In genomic region chr11:3840870-3841425, GRCh38 we compare ENCODE assay signal across 8 cellular contexts. TPM values are rescaled to one million over a fixed set of nuclear protein-coding genes. Genes with fewer than 3 reads are reported as not detected.
DNase-seq lines count a peak whose midpoint lies in the region; ATAC-seq and TF ChIP-seq lines count a peak whose summit lies in the region.

RHOG (minus strand) TSS chr11:3840959; CDS start chr11:3828138, 12,821 bp downstream.

- POLR2A ChIA-PET in activated CD8-positive, alpha-beta T cell treated with anti-CD3 and anti-CD28 coated beads for 36 hours (lab: Charles Lee): interaction anchor here (0.6 to 14.6 kb wide), 21 partner anchors 11 to 251 kb away, joined by 3 to 216 read pairs (median 3); partner anchors contain the start of genes PGAP2 and STIM1

- H3K27me3 Mint-ChIP-seq in activated CD8-positive, alpha-beta T cell treated with anti-CD3 and anti-CD28 coated beads for 36 hours: no peaks in the 10 kb centered on the region

- peaks cover 52% of the 10 kb centered on the region for H3K4me1 Mint-ChIP-seq in activated CD8-positive, alpha-beta T cell treated with anti-CD3 and anti-CD28 coated beads for 36 hours (ENCODE audit: low read depth)

- H3K36me3 Mint-ChIP-seq in activated CD8-positive, alpha-beta T cell treated with anti-CD3 and anti-CD28 coated beads for 36 hours (ENCODE audit: low read depth): peaks cover 29% of the 10 kb centered on the region

- H3K27me3 ChIP-seq in tibial artery: no peaks in the 10 kb centered on the region

- peak within 1 kb of the TSS; percentile 94 to 99 for H3K27ac ChIP-seq in tibial artery

- CTCF ChIA-PET in activated CD8-positive, alpha-beta T cell treated with anti-CD3 and anti-CD28 coated beads for 36 hours (lab: Charles Lee): interaction anchor here (0.7 to 26.5 kb wide), 20 partner anchors 8 to 258 kb away, joined by 3 to 775 read pairs (median 4); partner anchors contain the start of genes PGAP2 and STIM1

- peak within 1 kb of the TSS; percentile 94 for H3K27ac Mint-ChIP-seq in activated CD8-positive, alpha-beta T cell treated with anti-CD3 and anti-CD28 coated beads for 36 hours

- peaks cover 0 to 41% (median 16%) of the 10 kb centered on the region in 4 donors for H3K4me1 ChIP-seq in tibial artery

- TF ChIP-seq CTCF in AG10803 (conservative IDR thresholded peaks at IDR 0.05; ENCODE audit: low read length): no peak
- TF ChIP-seq CTCF in activated CD8-positive, alpha-beta T cell treated with anti-CD3 and anti-CD28 coated beads for 36 hours (IDR thresholded peaks at IDR 0.05): no peak
- no peak for TF ChIP-seq CTCF in tibial artery (IDR thresholded peaks at IDR 0.05)

- no peaks in the 10 kb centered on the region for H3K9me3 Mint-ChIP-seq in activated CD8-positive, alpha-beta T cell treated with anti-CD3 and anti-CD28 coated beads for 36 hours

- H3K9me3 ChIP-seq in tibial artery: no peaks in the 10 kb centered on the region

- ATAC-seq in GM18508 (IDR thresholded peaks at IDR 0.05; ENCODE audit: insufficient read depth, unreplicated experiment): peak; percentile 9
- peak; percentile 39 for ATAC-seq in HG02943 (IDR thresholded peaks at IDR 0.05; ENCODE audit: low read depth, unreplicated experiment)
- peak; percentile 86 for ATAC-seq in activated CD8-positive, alpha-beta T cell treated with anti-CD3 and anti-CD28 coated beads for 36 hours

- peak within 1 kb of the TSS; percentile 79 for H3K4me3 ChIP-seq in AG10803 (ENCODE audit: low read length)
- H3K4me3 ChIP-seq in tibial artery: peak within 1 kb of the TSS; percentile 96 to 99

- no peak for TF ChIP-seq POLR2A in erythroblast (IDR thresholded peaks at IDR 0.05; ENCODE audit: low read length)

- peak; percentile 83 for DNase-seq in AG10803 (ENCODE audit: low read depth)
- DNase-seq in NCI-H2227 (lab: John Stamatoyannopoulos, UW; ENCODE audit: unreplicated experiment): peak; percentile 82
- peak; percentile 99 for DNase-seq in activated CD8-positive, alpha-beta T cell treated with anti-CD3 and anti-CD28 coated beads for 36 hours
- peak; percentile 83 to 87 for DNase-seq in erythroblast (lab: John Stamatoyannopoulos, UW)
- peak; percentile 74 for DNase-seq in mucosa of gallbladder (ENCODE audit: low spot score)
- peak; percentile 79 to 91 for DNase-seq in tibial artery

- H3K36me3 ChIP-seq in tibial artery: no peaks in the 10 kb centered on the region

- peak within 1 kb of the TSS; percentile 87 for H3K4me3 Mint-ChIP-seq in activated CD8-positive, alpha-beta T cell treated with anti-CD3 and anti-CD28 coated beads for 36 hours

- intact Hi-C loops in activated CD8-positive, alpha-beta T cell treated with anti-CD3 and anti-CD28 coated beads for 36 hours (cut with micrococcal nuclease): loop anchor here (5.0 kb wide), 1 partner anchor 251 kb away; the partner anchor contains the start of gene RRM1
- intact Hi-C loops in tibial artery (cut with DNase I; ENCODE audit: low total_unique reads): loop anchor here (5.0 kb wide), 2 partner anchors 44 to 251 kb away; partner anchors contain the start of genes NUP98 and RRM1

RNA-seq across cellular contexts. Expression of gene RHOG, which starts in this region (rescaled TPM):
- total RNA-seq in activated CD8-positive, alpha-beta T cell treated with anti-CD3 and anti-CD28 coated beads for 36 hours: 100 to 1,000 TPM; 176 to 188 TPM
- total RNA-seq in mucosa of gallbladder: 57.2 TPM

Comparison
In these comparisons a context has a peak if more than half of its experiments do, and no peak if none do; other contexts are left out.
1. Peak in every context shown above with its lines: DNase-seq, ATAC-seq, H3K4me3 ChIP-seq and H3K27ac ChIP-seq.
2. ATAC-seq: peak in every context shown above with its lines; median percentile 86 in activated CD8-positive, alpha-beta T cell treated with anti-CD3 and anti-CD28 coated beads for 36 hours; 39 in HG02943; 9 in GM18508.